In the genomic region with DNA sequence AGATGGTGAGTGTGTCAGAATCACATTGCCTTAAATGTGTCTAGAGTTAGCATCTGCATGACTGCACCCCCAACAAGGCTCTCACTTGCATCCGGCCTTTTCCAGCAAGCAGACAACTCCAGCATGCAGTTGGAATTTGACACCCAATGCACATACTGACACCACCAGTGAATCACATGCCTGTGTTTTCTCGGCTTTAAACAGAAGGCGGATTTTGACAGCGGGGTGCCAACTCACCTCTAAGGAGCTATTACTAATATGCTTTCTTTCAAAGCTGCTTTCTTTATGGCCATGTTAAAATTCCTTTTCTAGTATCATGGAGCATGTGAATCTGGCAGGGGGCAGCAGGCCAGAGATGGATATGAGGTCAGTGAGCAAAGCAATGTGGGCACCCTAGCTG, we compare ENCODE assay signal across 1 cellular context.
TF ChIP-seq lines count a peak whose summit lies in the region.

No MANE protein-coding gene starts in this region.

TF ChIP-seq in HEK293, 187 proteins besides CTCF, POLR2A, EP300 and RAD21 (continued from another document):
- TF ChIP-seq PRDM2 (tag by site-specific recombination; IDR thresholded peaks at IDR 0.05; ENCODE audit: borderline replicate concordance) (no peak), ZBTB17 (tag by site-specific recombination; IDR thresholded peaks at IDR 0.05) (no peak), SCRT2 (tag by site-specific recombination; IDR thresholded peaks at IDR 0.05) (no peak), ZNF292 (tag by site-specific recombination; IDR thresholded peaks at IDR 0.05; ENCODE audit: borderline replicate concordance, low read depth) (no peak), SETDB1 (IDR thresholded peaks at IDR 0.05; ENCODE audit: insufficient read length, low read length) (peak; percentile 33), ZNF677 (tag by site-specific recombination; IDR thresholded peaks at IDR 0.05) (no peak), ZNF549 (tag by site-specific recombination; IDR thresholded peaks at IDR 0.05) (no peak), ZNF248 (tag by site-specific recombination; IDR thresholded peaks at IDR 0.05) (no peak), ZNF548 (tag by site-specific recombination; IDR thresholded peaks at IDR 0.05) (no peak), ZBTB44 (tag by site-specific recombination; IDR thresholded peaks at IDR 0.05) (peak; percentile 90), ZNF560 (tag by site-specific recombination; IDR thresholded peaks at IDR 0.05; ENCODE audit: borderline replicate concordance) (no peak), ZNF585B (tag by site-specific recombination; IDR thresholded peaks at IDR 0.05) (no peak), KLF1 (tag by site-specific recombination; IDR thresholded peaks at IDR 0.05) (no peak)
- TF ChIP-seq, protein P1, sequence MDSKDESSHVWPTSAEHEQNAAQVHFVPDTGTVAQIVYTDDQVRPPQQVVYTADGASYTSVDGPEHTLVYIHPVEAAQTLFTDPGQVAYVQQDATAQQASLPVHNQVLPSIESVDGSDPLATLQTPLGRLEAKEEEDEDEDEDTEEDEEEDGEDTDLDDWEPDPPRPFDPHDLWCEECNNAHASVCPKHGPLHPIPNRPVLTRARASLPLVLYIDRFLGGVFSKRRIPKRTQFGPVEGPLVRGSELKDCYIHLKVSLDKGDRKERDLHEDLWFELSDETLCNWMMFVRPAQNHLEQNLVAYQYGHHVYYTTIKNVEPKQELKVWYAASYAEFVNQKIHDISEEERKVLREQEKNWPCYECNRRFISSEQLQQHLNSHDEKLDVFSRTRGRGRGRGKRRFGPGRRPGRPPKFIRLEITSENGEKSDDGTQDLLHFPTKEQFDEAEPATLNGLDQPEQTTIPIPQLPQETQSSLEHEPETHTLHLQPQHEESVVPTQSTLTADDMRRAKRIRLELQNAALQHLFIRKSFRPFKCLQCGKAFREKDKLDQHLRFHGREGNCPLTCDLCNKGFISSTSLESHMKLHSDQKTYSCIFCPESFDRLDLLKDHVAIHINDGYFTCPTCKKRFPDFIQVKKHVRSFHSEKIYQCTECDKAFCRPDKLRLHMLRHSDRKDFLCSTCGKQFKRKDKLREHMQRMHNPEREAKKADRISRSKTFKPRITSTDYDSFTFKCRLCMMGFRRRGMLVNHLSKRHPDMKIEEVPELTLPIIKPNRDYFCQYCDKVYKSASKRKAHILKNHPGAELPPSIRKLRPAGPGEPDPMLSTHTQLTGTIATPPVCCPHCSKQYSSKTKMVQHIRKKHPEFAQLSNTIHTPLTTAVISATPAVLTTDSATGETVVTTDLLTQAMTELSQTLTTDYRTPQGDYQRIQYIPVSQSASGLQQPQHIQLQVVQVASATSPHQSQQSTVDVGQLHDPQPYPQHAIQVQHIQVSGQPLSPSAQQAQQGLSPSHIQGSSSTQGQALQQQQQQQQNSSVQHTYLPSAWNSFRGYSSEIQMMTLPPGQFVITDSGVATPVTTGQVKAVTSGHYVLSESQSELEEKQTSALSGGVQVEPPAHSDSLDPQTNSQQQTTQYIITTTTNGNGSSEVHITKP (tag by site-specific recombination; IDR thresholded peaks at IDR 0.05) = 0 out of 2 replicates have a peak, but pooled peaks have one; percentile 33
- TF ChIP-seq, protein P2, sequence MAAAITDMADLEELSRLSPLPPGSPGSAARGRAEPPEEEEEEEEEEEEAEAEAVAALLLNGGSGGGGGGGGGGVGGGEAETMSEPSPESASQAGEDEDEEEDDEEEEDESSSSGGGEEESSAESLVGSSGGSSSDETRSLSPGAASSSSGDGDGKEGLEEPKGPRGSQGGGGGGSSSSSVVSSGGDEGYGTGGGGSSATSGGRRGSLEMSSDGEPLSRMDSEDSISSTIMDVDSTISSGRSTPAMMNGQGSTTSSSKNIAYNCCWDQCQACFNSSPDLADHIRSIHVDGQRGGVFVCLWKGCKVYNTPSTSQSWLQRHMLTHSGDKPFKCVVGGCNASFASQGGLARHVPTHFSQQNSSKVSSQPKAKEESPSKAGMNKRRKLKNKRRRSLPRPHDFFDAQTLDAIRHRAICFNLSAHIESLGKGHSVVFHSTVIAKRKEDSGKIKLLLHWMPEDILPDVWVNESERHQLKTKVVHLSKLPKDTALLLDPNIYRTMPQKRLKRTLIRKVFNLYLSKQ (tag by site-specific recombination; IDR thresholded peaks at IDR 0.05; ENCODE audit: borderline replicate concordance) = no peak
